Comparison of ENCODE assay signal across 28 cellular contexts in genomic region chr1:192378878-192379277, GRCh38.
"Had no signal": no experiment of that assay in that cellular context is flagged by ENCODE, and none has a peak within 500 bp of the region (broad histone marks: within the 10 kb centered on the region; RNA-seq: fewer than 3 reads in every experiment).

No MANE protein-coding gene starts in this region.

- FAIRE-seq: colon had no signal

- H3K27me3 ChIP-seq: body of pancreas, esophagus muscularis mucosa, foreskin keratinocyte, gastrocnemius medialis had no signal

- H3K27ac ChIP-seq: body of pancreas, esophagus muscularis mucosa, foreskin keratinocyte, gastrocnemius medialis, WERI-Rb-1 had no signal

- H3K36me3 ChIP-seq: esophagus muscularis mucosa, gastrocnemius medialis, WERI-Rb-1 had no signal

- H3K4me3 ChIP-seq: body of pancreas, esophagus muscularis mucosa, gastrocnemius medialis had no signal

- H3K4me1 ChIP-seq: body of pancreas, esophagus muscularis mucosa, gastrocnemius medialis had no signal

- H3K9me3 ChIP-seq: body of pancreas, esophagus muscularis mucosa, gastrocnemius medialis had no signal

- DNase-seq: activated B cell treated with CpG ODN at 0.5 μM for 24 hours; activated CD4-positive, alpha-beta T cell treated with anti-CD3 and anti-CD28 coated beads for 48 hours; activated CD4-positive, alpha-beta T cell treated with anti-CD3 and anti-CD28 coated beads, Interleukin-2, amount 50 U/mL, for 1 hour; activated CD4-positive, alpha-beta T cell treated with anti-CD3 and anti-CD28 coated beads, Interleukin-2, amount 50 U/mL, for 48 hours; activated CD8-positive, alpha-beta memory T cell treated with anti-CD3 and anti-CD28 coated beads for 24 hours; activated CD8-positive, alpha-beta T cell treated with anti-CD3 and anti-CD28 coated beads for 36 hours; activated effector memory CD4-positive, alpha-beta T cell treated with Interleukin-2 at 50 U/mL for 16 hours; activated gamma-delta T cell treated with Interleukin-2 at 50 U/mL for 16 hours; activated naive CD4-positive, alpha-beta T cell treated with anti-CD3 and anti-CD28 coated beads, Interleukin-2, amount 50 U/mL, for 16 hours; activated naive CD4-positive, alpha-beta T cell treated with Interleukin-2 at 50 U/mL for 16 hours; activated T-cell treated with anti-CD3 and anti-CD28 coated beads, Interleukin-2, amount 50 U/mL, for 4 hours; amniotic stem cell; aorta; body of pancreas; cortex of kidney; dermis blood vessel endothelial cell; effector CD4-positive, alpha-beta T cell; effector memory CD8-positive, alpha-beta T cell; erythroblast; gastrocnemius medialis; glutamatergic neuron; T-helper 1 cell; T-helper 17 cell; T1000; WERI-Rb-1 had no signal
